In the genomic region with DNA sequence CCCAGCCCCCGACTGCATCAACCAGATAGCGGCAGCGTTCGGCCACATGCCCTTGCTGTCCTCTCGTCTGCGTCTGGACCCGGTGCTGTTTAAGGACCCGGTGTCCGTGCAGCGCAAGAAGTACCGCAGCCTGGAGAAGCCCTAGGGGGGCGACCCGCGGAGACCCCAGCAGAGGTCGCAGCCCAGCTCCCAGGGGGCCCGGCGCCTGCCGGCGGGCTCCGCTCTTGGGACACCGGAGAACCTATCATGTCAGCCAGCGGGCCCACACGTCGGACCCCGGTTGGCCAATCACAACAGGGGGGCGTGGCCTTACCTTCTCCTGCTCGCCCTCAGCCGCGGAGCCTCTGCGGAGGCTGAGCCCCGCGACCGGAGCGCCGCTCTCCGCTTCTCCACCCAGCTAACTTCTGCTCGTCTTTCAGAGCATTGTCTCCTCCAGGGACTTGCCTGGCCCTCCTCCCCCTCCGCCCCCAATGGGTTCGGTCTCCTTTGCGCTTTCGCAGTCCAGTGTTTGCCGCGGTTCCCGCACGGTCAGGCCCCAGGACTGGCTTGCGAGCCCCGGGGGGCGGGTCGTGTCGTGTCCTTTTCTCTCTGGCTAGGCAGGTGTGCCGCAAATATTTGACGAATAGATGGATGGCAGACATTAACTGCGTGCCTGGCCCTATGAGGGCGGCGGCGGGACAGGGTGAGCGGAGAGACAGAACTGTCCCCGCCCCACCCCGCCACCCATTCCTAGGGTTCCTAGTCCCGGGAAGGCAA, we compare ENCODE assay signal across 8 cellular contexts. TPM values are rescaled to one million over a fixed set of nuclear protein-coding genes. Genes with fewer than 3 reads are reported as not detected.
A peak's percentile ranks its signal among the peaks of the same experiment; 100 is the strongest.
DNase-seq lines count a peak whose midpoint lies in the region; ATAC-seq and FAIRE-seq lines count a peak whose summit lies in the region.

No MANE protein-coding gene starts in this region.

- POLR2A ChIA-PET in activated CD4-positive, alpha-beta T cell treated with anti-CD3 and anti-CD28 coated beads, Interleukin-2, amount 10 ng/mL, durations not matched to agents 7 days and 5 days (lab: Charles Lee): no interaction called here

- CTCF ChIA-PET in activated CD4-positive, alpha-beta T cell treated with anti-CD3 and anti-CD28 coated beads, Interleukin-2, amount 10 ng/mL, durations not matched to agents 7 days and 5 days (lab: Charles Lee): interaction anchor here (0.6 to 2.6 kb wide), 16 partner anchors 9 to 198 kb away, joined by 3 to 11 read pairs (median 5); a partner anchor contains a TSS

- no peaks in the 10 kb centered on the region for H3K9me3 Mint-ChIP-seq in activated CD4-positive, alpha-beta T cell treated with anti-CD3 and anti-CD28 coated beads, Interleukin-2, amount 10 ng/mL, durations not matched to agents 7 days and 5 days

- peak overlapping the region; percentile 64 for H3K27ac Mint-ChIP-seq in activated CD4-positive, alpha-beta T cell treated with anti-CD3 and anti-CD28 coated beads, Interleukin-2, amount 10 ng/mL, durations not matched to agents 7 days and 5 days

- ATAC-seq in HG03442 (IDR thresholded peaks at IDR 0.05; ENCODE audit: unreplicated experiment) (peak; percentile 86), left lobe of liver (peak; percentile 95)

- DNase-seq in AG20443 (ENCODE audit: low spot score): peak; percentile 98
- DNase-seq in GM19239 (ENCODE audit: insufficient read length, low spot score): peak; percentile 98
- DNase-seq in NCI-H524 (lab: John Stamatoyannopoulos, UW): peak; percentile 81 to 93
- peak; percentile 96 for DNase-seq in activated CD4-positive, alpha-beta T cell treated with anti-CD3 and anti-CD28 coated beads, Interleukin-2, amount 10 ng/mL, durations not matched to agents 7 days and 5 days
- DNase-seq in cortex of kidney (lab: John Stamatoyannopoulos, UW): peak; percentile 60
- peak; percentile 93 for DNase-seq in left lobe of liver (ENCODE audit: low spot score)
- DNase-seq in stimulated activated CD4-positive, alpha-beta T cell treated with anti-CD3 and anti-CD28 coated beads, Interleukin-1b, Interleukin-23, amount 100 ng/mL, for 48 hours: peak; percentile 92

- no peaks in the 10 kb centered on the region for H3K36me3 Mint-ChIP-seq in activated CD4-positive, alpha-beta T cell treated with anti-CD3 and anti-CD28 coated beads, Interleukin-2, amount 10 ng/mL, durations not matched to agents 7 days and 5 days (ENCODE audit: low read depth)

- peak overlapping the region; percentile 85 for H3K4me3 Mint-ChIP-seq in activated CD4-positive, alpha-beta T cell treated with anti-CD3 and anti-CD28 coated beads, Interleukin-2, amount 10 ng/mL, durations not matched to agents 7 days and 5 days

- peak; percentile 94 for FAIRE-seq in GM19239 (lab: Jason Lieb, UNC)

- peaks cover 10% of the 10 kb centered on the region for H3K4me1 Mint-ChIP-seq in activated CD4-positive, alpha-beta T cell treated with anti-CD3 and anti-CD28 coated beads, Interleukin-2, amount 10 ng/mL, durations not matched to agents 7 days and 5 days

- H3K27me3 Mint-ChIP-seq in activated CD4-positive, alpha-beta T cell treated with anti-CD3 and anti-CD28 coated beads, Interleukin-2, amount 10 ng/mL, durations not matched to agents 7 days and 5 days: peaks cover 11% of the 10 kb centered on the region

RNA-seq across cellular contexts. Expression of a gene that starts 10.5 kb away (rescaled TPM):
- not detected for total RNA-seq in activated CD4-positive, alpha-beta T cell treated with anti-CD3 and anti-CD28 coated beads, Interleukin-2, amount 10 ng/mL, durations not matched to agents 7 days and 5 days
- total RNA-seq in left lobe of liver: 0.33 TPM

RNA-seq across cellular contexts. Expression of a gene that starts 13.8 kb away (rescaled TPM):
- total RNA-seq in activated CD4-positive, alpha-beta T cell treated with anti-CD3 and anti-CD28 coated beads, Interleukin-2, amount 10 ng/mL, durations not matched to agents 7 days and 5 days: not detected
- not detected for total RNA-seq in left lobe of liver

RNA-seq across cellular contexts. Expression of a gene that starts 32.0 kb away (rescaled TPM):
- under 1 TPM; 0.10 TPM for total RNA-seq in activated CD4-positive, alpha-beta T cell treated with anti-CD3 and anti-CD28 coated beads, Interleukin-2, amount 10 ng/mL, durations not matched to agents 7 days and 5 days
- total RNA-seq in left lobe of liver: 0.20 TPM

RNA-seq across cellular contexts. Expression of a gene that starts 37.5 kb away (rescaled TPM):
- 10 to 100 TPM; 10.1 to 11.9 TPM for total RNA-seq in activated CD4-positive, alpha-beta T cell treated with anti-CD3 and anti-CD28 coated beads, Interleukin-2, amount 10 ng/mL, durations not matched to agents 7 days and 5 days
- total RNA-seq in left lobe of liver: 23.1 TPM

Comparison
In these comparisons a context has a peak if more than half of its experiments do, and no peak if none do; other contexts are left out.
1. Peak in every context shown above with its lines: DNase-seq and ATAC-seq.